In the genomic region with DNA sequence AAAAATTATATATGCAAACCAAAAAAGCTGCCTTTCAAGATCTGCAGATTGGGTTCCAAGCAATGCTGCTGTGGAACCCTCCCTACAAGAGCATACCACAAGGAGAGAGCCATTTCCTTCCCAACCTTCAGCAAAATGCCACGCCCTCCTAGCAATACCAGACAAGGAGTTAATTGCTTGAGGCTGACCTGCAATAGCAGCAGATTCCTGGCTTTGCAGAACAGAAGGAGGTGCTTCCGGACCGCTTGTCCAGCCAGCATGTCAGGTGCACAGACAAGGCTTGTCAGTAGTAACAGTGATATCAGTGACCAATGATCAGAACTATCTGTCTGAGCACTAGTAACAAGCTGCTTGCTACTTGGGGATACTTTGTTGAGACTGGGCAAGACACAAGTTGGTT, we compare ENCODE assay signal across 22 cellular contexts.
"Had no signal": no experiment of that assay in that cellular context is flagged by ENCODE, and none has a peak within 500 bp of the region (broad histone marks: within the 10 kb centered on the region; RNA-seq: fewer than 3 reads in every experiment).

No MANE protein-coding gene starts in this region.

- ATAC-seq: HepG2 had no signal

- H3K27me3 ChIP-seq: MG63, SJSA1 had no signal

- H3K4me1 ChIP-seq: SJSA1 had no signal

- H3K27ac ChIP-seq: SJSA1 had no signal

- DNase-seq: IMR-90, Karpas-422, KG1, MG63, NCI-H1092 treated with DMSO at 0.1 percent for 48 hours, NCI-H1436, NCI-H1694 treated with DMSO at 0.1 percent for 48 hours, NCI-H2029, NCI-H2081 treated with DMSO at 0.1 percent for 48 hours, NCI-H2171, NCI-H226, NCI-H446, NCI-H510A, NCI-H524 treated with DMSO at 0.1 percent for 48 hours, NCI-H774, Right ventricle myocardium superior, RPMI8226, SIG-M5, SK-N-SH, SW 1271 had no signal
